1 cellular context compared by ENCODE assay signal in genomic region chr2:53843595-53843994, GRCh38.
A peak's percentile ranks its signal among the peaks of the same experiment; 100 is the strongest.
TF ChIP-seq lines count a peak whose summit lies in the region.

No MANE protein-coding gene starts in this region.

TF ChIP-seq in HepG2, 621 proteins besides CTCF, POLR2A, EP300 and RAD21:
- TF ChIP-seq ZNF816 (CRISPR knock-in tag; IDR thresholded peaks at IDR 0.05; ENCODE audit: borderline replicate concordance) (no peak), ZNF263 (CRISPR knock-in tag; IDR thresholded peaks at IDR 0.05) (peak; percentile 38; the same call in 1 of the 2 replicates)
TF ChIP-seq in HepG2: peak in this region for 1.
